8 cellular contexts compared by ENCODE assay signal in genomic region chr12:106223485-106224391, GRCh38. TPM values are rescaled to one million over a fixed set of nuclear protein-coding genes. Genes with fewer than 3 reads are reported as not detected.
DNase-seq lines count a peak whose midpoint lies in the region; ATAC-seq and TF ChIP-seq lines count a peak whose summit lies in the region.

No MANE protein-coding gene starts in this region.

- H3K4me1 ChIP-seq in Caco-2 (peaks cover 9% of the 10 kb centered on the region; the same call in 1 of the 2 replicates), right atrium auricular region (peaks cover 0 to 19% of the 10 kb centered on the region in 2 donors), gastrocnemius medialis (peaks cover 8 to 17% of the 10 kb centered on the region in 2 donors)

- intact Hi-C loops in Caco-2 (cut with micrococcal nuclease; ENCODE audit: unreplicated experiment) (loop anchor here (1.0 to 10.0 kb wide), 3 partner anchors 52 to 803 kb away; no protein-coding TSS in a partner anchor), gastrocnemius medialis (cut with DNase I; ENCODE audit: low total_unique reads) (loop anchor here (1.0 kb wide), 1 partner anchor 803 kb away; no protein-coding TSS in a partner anchor)

- TF ChIP-seq CTCF in Caco-2 (IDR thresholded peaks at IDR 0.05; ENCODE audit: insufficient read depth in 1 of 2, low read depth in 1 of 2, low read length in 1 of 2, severe bottlenecking in 1 of 2, unreplicated experiment in 1 of 2) (peak; percentile 90 to 91), right atrium auricular region (IDR thresholded peaks at IDR 0.05) (peak; percentile 90 to 93), gastrocnemius medialis (IDR thresholded peaks at IDR 0.05 in 4 of 5, conservative IDR thresholded peaks at IDR 0.05 in 1 of 5) (peak; percentile 82 to 97 (median 91))

- H3K27ac ChIP-seq in right atrium auricular region (no peak overlapping the region), gastrocnemius medialis (no peak overlapping the region)

- H3K9me3 ChIP-seq in Caco-2 (no peaks in the 10 kb centered on the region), T-helper 17 cell (ENCODE audit: control insufficient read depth, low read length, poor library complexity, severe bottlenecking) (no peaks in the 10 kb centered on the region), right atrium auricular region (no peaks in the 10 kb centered on the region), gastrocnemius medialis (no peaks in the 10 kb centered on the region)

- H3K4me3 ChIP-seq in Caco-2 (ENCODE audit: low read depth, low read length) (no peak overlapping the region), right atrium auricular region (no peak overlapping the region), gastrocnemius medialis (no peak overlapping the region)

- no TSS peak for BruUV-seq in Caco-2 (replicated peaks; lab: Mats Ljungman, UMichigan)

- H3K27ac Mint-ChIP-seq in Caco-2 (ENCODE audit: unreplicated experiment) (no peak overlapping the region), T-helper 17 cell (no peak overlapping the region)

- ATAC-seq in GM21619 (IDR thresholded peaks at IDR 0.05; ENCODE audit: unreplicated experiment) (peak; percentile 80), T-helper 17 cell (peak; percentile 57), gastrocnemius medialis (peak; percentile 57 to 75), GM21526 (IDR thresholded peaks at IDR 0.05; ENCODE audit: low FRiP score, unreplicated experiment) (no peak)

- H3K36me3 Mint-ChIP-seq in Caco-2 (ENCODE audit: insufficient read depth, unreplicated experiment): no peaks in the 10 kb centered on the region
- H3K36me3 Mint-ChIP-seq in T-helper 17 cell (ENCODE audit: low read depth): peaks cover 5% of the 10 kb centered on the region

- H3K36me3 ChIP-seq in Caco-2 (ENCODE audit: control insufficient read depth, insufficient read depth, low read length) (no peaks in the 10 kb centered on the region), right atrium auricular region (no peaks in the 10 kb centered on the region), gastrocnemius medialis (no peaks in the 10 kb centered on the region)

- H3K9me3 Mint-ChIP-seq in Caco-2 (ENCODE audit: unreplicated experiment): no peaks in the 10 kb centered on the region

- H3K27me3 Mint-ChIP-seq in Caco-2 (ENCODE audit: insufficient read depth, unreplicated experiment) (peaks cover 3% of the 10 kb centered on the region), T-helper 17 cell (peaks cover 29% of the 10 kb centered on the region)

- POLR2A ChIA-PET in Caco-2 (lab: Charles Lee): no interaction called here

- no peaks in the 10 kb centered on the region; the same call in 1 of the 2 replicates for H3K27me3 ChIP-seq in Caco-2 (replicated peaks; ENCODE audit: control insufficient read depth, insufficient read depth, low read length)
- H3K27me3 ChIP-seq in right atrium auricular region: no peaks in the 10 kb centered on the region
- H3K27me3 ChIP-seq in gastrocnemius medialis: no peaks in the 10 kb centered on the region

- H3K4me3 Mint-ChIP-seq in Caco-2 (ENCODE audit: unreplicated experiment): no peak overlapping the region
- no peak overlapping the region for H3K4me3 Mint-ChIP-seq in T-helper 17 cell

- CTCF ChIA-PET in Caco-2 (lab: Charles Lee): interaction anchor here (0.6 to 1.3 kb wide), 17 partner anchors 8 to 803 kb away, joined by 3 to 14 read pairs (median 4); partner anchors contain the start of genes NUAK1 and POLR3B

- no peak for TF ChIP-seq POLR2A in gastrocnemius medialis (IDR thresholded peaks at IDR 0.05)

- peaks cover 8% of the 10 kb centered on the region for H3K4me1 Mint-ChIP-seq in Caco-2 (ENCODE audit: low read depth, unreplicated experiment)
- peaks cover 24% of the 10 kb centered on the region for H3K4me1 Mint-ChIP-seq in T-helper 17 cell

- in situ Hi-C loops in gastrocnemius medialis (cut with MboI; ENCODE audit: low sequenced_read_pairs in 4 of 4): loop anchor here (5.0 to 10.0 kb wide), 5 partner anchors 61 to 801 kb away; partner anchors contain the start of gene POLR3B (in 1 of the 4)

- peak; percentile 68 to 79 for DNase-seq in Caco-2
- DNase-seq in NCI-H1105 (lab: John Stamatoyannopoulos, UW): peak; percentile 48
- peak; percentile 34 to 73 (median 51) for DNase-seq in T-helper 17 cell
- DNase-seq in amniotic epithelial cell (ENCODE audit: low read depth): peak; percentile 46
- peak; percentile 79 for DNase-seq in right atrium auricular region (ENCODE audit: low spot score)
- peak; percentile 45 to 65 for DNase-seq in gastrocnemius medialis

RNA-seq across cellular contexts. Expression of gene CKAP4, which starts 24.1 kb away (rescaled TPM):
- total RNA-seq in Caco-2 (2022): 60.8 and 63.1 TPM in 2 replicates
- 10 to 100 TPM; 12.4 to 14.4 TPM for total RNA-seq in T-helper 17 cell
- 10 to 100 TPM; 50.1 to 56.8 TPM for total RNA-seq in right atrium auricular region
- 10 to 100 TPM in 3 of 4 donors, 1 to 10 TPM in 1; 9.7 to 17.6 (median 15.7) TPM for total RNA-seq in gastrocnemius medialis
